ENCODE assay signal across 8 cellular contexts in the genomic region with DNA sequence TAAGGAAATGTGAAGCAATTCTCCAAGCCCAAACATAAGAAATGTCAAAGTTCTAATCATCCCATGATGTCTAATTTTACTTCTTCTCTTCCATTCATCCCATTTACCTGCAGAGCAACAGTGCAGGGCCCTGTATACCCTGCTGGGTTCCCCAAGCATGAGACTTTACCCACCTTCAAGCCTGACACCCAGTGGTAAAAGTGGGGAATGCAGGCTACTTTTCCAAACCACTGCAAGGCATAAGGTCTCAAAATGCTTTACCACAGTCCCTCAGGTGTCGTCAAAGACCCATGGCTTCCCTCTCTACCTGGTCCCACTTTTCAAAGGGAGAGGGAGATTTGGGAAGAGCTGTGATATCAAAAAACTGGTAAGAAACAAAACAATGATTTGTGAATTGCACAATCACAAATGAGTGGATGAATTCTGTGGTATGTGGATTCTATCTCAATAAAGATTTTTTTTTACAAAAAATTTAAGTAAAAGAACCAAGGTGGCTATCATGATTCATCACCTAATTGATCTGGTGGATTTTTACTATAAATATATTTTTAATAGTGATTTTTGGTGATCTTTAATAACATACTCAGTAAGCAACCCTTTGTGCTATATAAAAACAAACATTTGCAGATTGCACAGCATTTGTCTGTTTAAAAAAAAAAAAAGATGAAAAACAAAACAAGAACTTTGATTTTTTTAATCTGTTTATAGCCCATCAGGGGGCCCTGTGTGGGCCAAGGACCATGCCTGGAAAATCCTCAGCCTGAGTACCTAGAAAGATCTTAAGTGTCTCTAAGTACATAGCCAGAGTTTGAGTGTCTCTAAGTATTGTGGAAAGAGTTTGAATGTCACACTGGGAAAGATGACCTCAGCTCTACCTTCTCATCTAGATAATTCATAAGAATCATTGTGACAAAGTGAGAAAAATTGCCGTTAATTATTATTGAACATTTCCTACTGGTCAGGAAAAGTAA.
DNase-seq lines count a peak whose midpoint lies in the region; ATAC-seq and TF ChIP-seq lines count a peak whose summit lies in the region.

No MANE protein-coding gene starts in this region.

- no peak overlapping the region for H3K27ac ChIP-seq in foreskin keratinocyte

- peaks cover 20% of the 10 kb centered on the region for H3K9me3 Mint-ChIP-seq in progenitor cell of endocrine pancreas (ENCODE audit: low read depth)

- H3K27me3 ChIP-seq in foreskin keratinocyte: peaks cover 7% of the 10 kb centered on the region

- no peaks in the 10 kb centered on the region for H3K4me1 ChIP-seq in foreskin keratinocyte

- H3K36me3 Mint-ChIP-seq in progenitor cell of endocrine pancreas (ENCODE audit: insufficient read depth): peaks cover 1% of the 10 kb centered on the region

- DNase-seq in AG10803 (ENCODE audit: low read depth) (peak; percentile 31), NCI-H2196 treated with DMSO at 0.1 percent for 48 hours (lab: John Stamatoyannopoulos, UW; ENCODE audit: unreplicated experiment) (peak; percentile 7), foreskin keratinocyte (peak in 1 of 2 donors; percentile 37), progenitor cell of endocrine pancreas (ENCODE audit: low spot score, unreplicated experiment) (peak; percentile 68)
- peak; percentile 29 for DNase-seq in activated CD8-positive, alpha-beta memory T cell treated with anti-CD3 and anti-CD28 coated beads, Interleukin-2, amount 50 U/mL, for 4 hours

- H3K4me3 Mint-ChIP-seq in progenitor cell of endocrine pancreas (ENCODE audit: low read depth): no peak overlapping the region

- peak; percentile 84 for ATAC-seq in foreskin keratinocyte
- ATAC-seq in GM21619 (IDR thresholded peaks at IDR 0.05; ENCODE audit: unreplicated experiment): no peak
- no peak for ATAC-seq in HG02885 (IDR thresholded peaks at IDR 0.05; ENCODE audit: poor library complexity, unreplicated experiment)

- peaks cover 14% of the 10 kb centered on the region for H3K27me3 Mint-ChIP-seq in progenitor cell of endocrine pancreas

- peak; percentile 93 for TF ChIP-seq CTCF in AG10803 (conservative IDR thresholded peaks at IDR 0.05; ENCODE audit: low read length)
- TF ChIP-seq CTCF in GM12874 (IDR thresholded peaks at IDR 0.05; ENCODE audit: insufficient read depth, low read depth, low read length): peak; percentile 84
- TF ChIP-seq CTCF in foreskin keratinocyte (conservative IDR thresholded peaks at IDR 0.05): peak; percentile 74
- TF ChIP-seq CTCF in progenitor cell of endocrine pancreas (IDR thresholded peaks at IDR 0.05; ENCODE audit: unreplicated experiment): peak; percentile 82

- H3K4me3 ChIP-seq in AG10803 (ENCODE audit: low read length): no peak overlapping the region

- no peak overlapping the region for H3K27ac Mint-ChIP-seq in progenitor cell of endocrine pancreas

- H3K4me1 Mint-ChIP-seq in progenitor cell of endocrine pancreas (ENCODE audit: low read depth): peaks cover 16% of the 10 kb centered on the region
